ENCODE assay signal across 8 cellular contexts in genomic region chr4:39045791-39046221, GRCh38. TPM values are rescaled to one million over a fixed set of nuclear protein-coding genes. Genes with fewer than 3 reads are reported as not detected.
A peak's percentile ranks its signal among the peaks of the same experiment; 100 is the strongest.
DNase-seq lines count a peak whose midpoint lies in the region; ATAC-seq and TF ChIP-seq lines count a peak whose summit lies in the region.

No MANE protein-coding gene starts in this region.

- no peaks in the 10 kb centered on the region; the same call in 1 of the 2 replicates for H4K20me1 ChIP-seq in OCI-LY7 (ENCODE audit: insufficient read depth, low read length)

- peaks cover 41% of the 10 kb centered on the region for H3K4me1 Mint-ChIP-seq in nephron

- H3K9me2 ChIP-seq in OCI-LY7 (ENCODE audit: insufficient read depth, low read length) = no peaks in the 10 kb centered on the region

- no peaks in the 10 kb centered on the region for H3K27me3 Mint-ChIP-seq in nephron (ENCODE audit: low read depth)

- DNase-seq in GM03348 (ENCODE audit: low spot score) (peak; percentile 14), OCI-LY7 (ENCODE audit: low spot score) (peak; percentile 40), dermis blood vessel endothelial cell (peak; percentile 44), hippocampal formation (lab: John Stamatoyannopoulos, UW) (no peak), KG1 (lab: John Stamatoyannopoulos, UW) (no peak)

- H2AFZ ChIP-seq in OCI-LY7 (ENCODE audit: low read length) = peak overlapping the region; percentile 3; the same call in 1 of the 2 replicates

- BruUV-seq in OCI-LY7 (replicated peaks; lab: Mats Ljungman, UMichigan) = no TSS peak

- peak overlapping the region; percentile 75 for H3K4me3 ChIP-seq in OCI-LY7 (ENCODE audit: low read depth, low read length, poor library complexity, severe bottlenecking)

- H3K27ac Mint-ChIP-seq in nephron = peak overlapping the region; percentile 97 to 99 (median 99)

- TF ChIP-seq CTCF in OCI-LY7 (conservative IDR thresholded peaks at IDR 0.05; ENCODE audit: low read length) (peak; percentile 28; the same call in 1 of the 2 replicates), nephron (IDR thresholded peaks at IDR 0.05; ENCODE audit: unreplicated experiment in 3 of 3) (no peak)

- ATAC-seq in GM18511 (IDR thresholded peaks at IDR 0.05; ENCODE audit: unreplicated experiment) (no peak), GM21619 (IDR thresholded peaks at IDR 0.05; ENCODE audit: unreplicated experiment) (no peak)

- peak overlapping the region; percentile 97 to 100 (median 99) for H3K4me3 Mint-ChIP-seq in nephron

- H3K27ac ChIP-seq in OCI-LY7 (ENCODE audit: low read depth, low read length, poor library complexity, severe bottlenecking) = peak overlapping the region; percentile 60

- peaks cover 36% of the 10 kb centered on the region for H3K79me2 ChIP-seq in OCI-LY7 (ENCODE audit: insufficient read depth, low read depth, low read length)

- H3K4me2 ChIP-seq in OCI-LY7 (ENCODE audit: low read length) = peak overlapping the region; percentile 77

- CTCF ChIA-PET in OCI-LY7 (lab: Charles Lee; ENCODE audit: unreplicated experiment) = interaction anchor here (0.6 kb wide), 1 partner anchor 123 kb away, joined by 3 read pairs; no protein-coding TSS in a partner anchor

- H3K36me3 Mint-ChIP-seq in nephron (ENCODE audit: low read depth) = peaks cover 4% of the 10 kb centered on the region

- no peaks in the 10 kb centered on the region for H3K36me3 ChIP-seq in OCI-LY7 (ENCODE audit: insufficient read depth, low read length)

- intact Hi-C loops in OCI-LY7 (cut with micrococcal nuclease; ENCODE audit: unreplicated experiment) = loop anchor here (5.0 kb wide), 1 partner anchor 144 kb away; no protein-coding TSS in a partner anchor

- no peaks in the 10 kb centered on the region for H3K9me3 ChIP-seq in OCI-LY7 (ENCODE audit: low read length)

- H3K4me1 ChIP-seq in OCI-LY7 (ENCODE audit: insufficient read depth, low read length, poor library complexity, severe bottlenecking) = peaks cover 59% of the 10 kb centered on the region

- H3K9me3 Mint-ChIP-seq in nephron = no peaks in the 10 kb centered on the region

- POLR2A ChIA-PET in OCI-LY7 (lab: Charles Lee) = interaction anchor here (0.5 to 7.5 kb wide), 10 partner anchors 12 to 1505 kb away, joined by 3 to 169 read pairs (median 4); partner anchors contain the start of gene TMEM156

RNA-seq across cellular contexts. Expression of gene TMEM156, which starts 13.6 kb away (rescaled TPM):
- 25.0 and 29.0 TPM in 2 replicates for total RNA-seq in OCI-LY7 (2014; rRNA removed; shearing (Covaris generic))
- 29.4 and 35.7 TPM in 2 replicates for total RNA-seq in OCI-LY7 (2022)
- total RNA-seq in dermis blood vessel endothelial cell = 0.34 and 0.74 TPM in 2 replicates

RNA-seq across cellular contexts. Expression of gene KLHL5, which starts 16.2 kb away (rescaled TPM):
- total RNA-seq in OCI-LY7 (2014; rRNA removed; shearing (Covaris generic)) = 34.4 and 47.5 TPM in 2 replicates
- total RNA-seq in OCI-LY7 (2022) (59.8 and 69.8 TPM in 2 replicates), dermis blood vessel endothelial cell (119 and 131 TPM in 2 replicates)

Comparison
In these comparisons a context has a peak if more than half of its experiments do, and no peak if none do; other contexts are left out.
1. DNase-seq: peak in GM03348 (single experiment), OCI-LY7 (single experiment) and dermis blood vessel endothelial cell (single experiment); none in hippocampal formation (0 of 2) and KG1 (single experiment).
2. RNA of gene TMEM156, which starts 13.6 kb away (total RNA-seq): 25.0 to 35.7 TPM in OCI-LY7; 0.34 to 0.74 TPM in dermis blood vessel endothelial cell; every median in the first group is over 10 times any median in the second.